16 cellular contexts compared by ENCODE assay signal in genomic region chr10:99325261-99325660, GRCh38. TPM values are rescaled to one million over a fixed set of nuclear protein-coding genes. Genes with fewer than 3 reads are reported as not detected.
DNase-seq lines count a peak whose midpoint lies in the region; ATAC-seq and TF ChIP-seq lines count a peak whose summit lies in the region.
"Had no signal": no experiment of that assay in that cellular context is flagged by ENCODE, and none has a peak within 500 bp of the region (broad histone marks: within the 10 kb centered on the region; RNA-seq: fewer than 3 reads in every experiment).

No MANE protein-coding gene starts in this region.

- POLR2A ChIA-PET in Panc1 (lab: Charles Lee) = interaction anchor here (0.6 kb wide), 1 partner anchor 335 kb away, joined by 7 read pairs; no protein-coding TSS in a partner anchor

- CTCF ChIA-PET in Panc1 (lab: Charles Lee) = interaction anchor here (1.0 kb wide), 1 partner anchor 12 kb away, joined by 3 read pairs; no protein-coding TSS in a partner anchor

- H3K79me2 ChIP-seq in hepatocyte = no peaks in the 10 kb centered on the region

- intact Hi-C loops in Panc1 (cut with micrococcal nuclease; ENCODE audit: unreplicated experiment) = no loop called here

- peak overlapping the region; percentile 76 for H3K27ac ChIP-seq in Panc1 (ENCODE audit: low read length)
- H3K27ac ChIP-seq in hepatocyte = no peak overlapping the region
- H3K27ac ChIP-seq: C4-2B had no signal

- in situ Hi-C loops in Panc1 (cut with HindIII; ENCODE audit: low pct_unique_long_range_greater_than_20kb, low sequenced_read_pairs) = no loop called here

- H3K27me3 ChIP-seq in Panc1 (ENCODE audit: control insufficient read depth, insufficient read depth, low read length) (no peaks in the 10 kb centered on the region), hepatocyte (peaks cover 22% of the 10 kb centered on the region)

- H3K4me2 ChIP-seq in hepatocyte = no peak overlapping the region
- H3K4me2 ChIP-seq: SK-N-SH had no signal

- WGBS in hepatocyte (ENCODE audit: low lambda C conversion rate, missing lambda C conversion rate) = 50% methylated on average over 2 of the region's 2 CpGs

- ATAC-seq in Panc1 = peak; percentile 50; the same call in 1 of the 2 replicates
- ATAC-seq in GM19463 (IDR thresholded peaks at IDR 0.05; ENCODE audit: unreplicated experiment) = no peak
- no peak for ATAC-seq in HG03571 (IDR thresholded peaks at IDR 0.05; ENCODE audit: unreplicated experiment)

- no peak overlapping the region for H3K4me3 ChIP-seq in Panc1 (ENCODE audit: low read depth in 2 of 2, low read length in 2 of 2)
- H3K4me3 ChIP-seq in hepatocyte = no peak overlapping the region
- H3K4me3 ChIP-seq: HAP-1 had no signal

- H3K4me1 ChIP-seq in Panc1 (ENCODE audit: control insufficient read depth, insufficient read depth, low read length) = peaks cover 7% of the 10 kb centered on the region; the same call in 1 of the 2 replicates
- peaks cover 10% of the 10 kb centered on the region for H3K4me1 ChIP-seq in hepatocyte (ENCODE audit: insufficient read depth)

- DNase-seq in HCEC 1CT (peak; percentile 42), Panc1 (ENCODE audit: low read depth, low spot score) (no peak), hepatocyte (ENCODE audit: low spot score) (peak; percentile 40), putamen (ENCODE audit: low spot score) (peak; percentile 64)
- no peak for DNase-seq in activated effector memory CD4-positive, alpha-beta T cell treated with anti-CD3 and anti-CD28 coated beads, Interleukin-2, amount 50 U/mL, for 16 hours
- DNase-seq: DMS153, KBM-7, NCI-H1436 treated with DMSO at 0.1 percent for 48 hours, NCI-H2081, NCI-H524, SHP77, SK-N-SH had no signal

- BruUV-seq in Panc1 (replicated peaks; lab: Mats Ljungman, UMichigan) = no TSS peak

- no peaks in the 10 kb centered on the region for H3K9me3 ChIP-seq in Panc1 (ENCODE audit: control insufficient read depth, insufficient read depth, low read depth, low read length)
- no peaks in the 10 kb centered on the region for H3K9me3 ChIP-seq in hepatocyte (ENCODE audit: low read depth)
- H3K9me3 ChIP-seq: HAP-1, SK-N-SH had no signal

- H3K36me3 ChIP-seq in Panc1 (ENCODE audit: control insufficient read depth, insufficient read depth, low read length) = no peaks in the 10 kb centered on the region
- H3K36me3 ChIP-seq in hepatocyte (replicated peaks; ENCODE audit: insufficient read depth, low read depth) = no peaks in the 10 kb centered on the region
- H3K36me3 ChIP-seq: HAP-1 had no signal

- no peak for TF ChIP-seq CTCF in Panc1 (IDR thresholded peaks at IDR 0.05)
- no peak for TF ChIP-seq CTCF in hepatocyte (IDR thresholded peaks at IDR 0.05; ENCODE audit: poor library complexity)

- no peaks in the 10 kb centered on the region for H4K20me1 ChIP-seq in hepatocyte (ENCODE audit: insufficient read depth, poor library complexity, severe bottlenecking)

- no peaks in the 10 kb centered on the region for H3K9me2 ChIP-seq in hepatocyte (replicated peaks; ENCODE audit: insufficient read depth)
- H3K9me2 ChIP-seq: SK-N-SH had no signal

- H2AFZ ChIP-seq in hepatocyte = no peak overlapping the region

RNA-seq across cellular contexts. Expression of gene CNNM1, which starts 3.9 kb away (rescaled TPM):
- total RNA-seq in Panc1 (2021; ENCODE audit: unreplicated experiment) (16.6 TPM), hepatocyte (3.8 and 4.8 TPM in 2 replicates)
- 12.7 TPM for polyA plus RNA-seq in Panc1 (2012; ENCODE audit: insufficient read length)
- 2.2 and 2.5 TPM in 2 replicates for polyA plus RNA-seq in hepatocyte

Comparison
In these comparisons a context has a peak if more than half of its experiments do, and no peak if none do; other contexts are left out.
1. DNase-seq: peak in HCEC 1CT (single experiment), hepatocyte (single experiment) and putamen (single experiment); none in Panc1 (single experiment) and activated effector memory CD4-positive, alpha-beta T cell treated with anti-CD3 and anti-CD28 coated beads, Interleukin-2, amount 50 U/mL, for 16 hours (single experiment).